In genomic region chr3:5188419-5189405, GRCh38 we compare ENCODE assay signal across 8 cellular contexts. TPM values are rescaled to one million over a fixed set of nuclear protein-coding genes. Genes with fewer than 3 reads are reported as not detected.
DNase-seq lines count a peak whose midpoint lies in the region; ATAC-seq and TF ChIP-seq lines count a peak whose summit lies in the region.

No MANE protein-coding gene starts in this region.

- intact Hi-C loops in ovary (cut with DNase I) = loop anchor here in 2 of 4 donors (5.0 kb wide), 1 partner anchor 66 kb away; the partner anchor contains the start of gene ARL8B (in 2 of the 2)

- peak overlapping the region; percentile 75 to 92 (median 90) for H3K4me3 ChIP-seq in fibroblast of lung (replicated peaks in 1 of 4; ENCODE audit: control extremely low read depth in 1 of 4, insufficient read depth in 1 of 4, low read depth in 3 of 4, low read length in 4 of 4)
- peak overlapping the region; percentile 98 for H3K4me3 ChIP-seq in ovary

- H3K4me1 ChIP-seq in fibroblast of lung (ENCODE audit: control insufficient read depth, extremely low read depth, insufficient read depth, low read length) (peaks cover 4% of the 10 kb centered on the region), ovary (ENCODE audit: insufficient read depth) (peaks cover 6% of the 10 kb centered on the region)

- DNase-seq in NCI-H82 (lab: John Stamatoyannopoulos, UW) = peak; percentile 49
- no peak for DNase-seq in NCI-H82 treated with DMSO at 0.1 percent for 48 hours (lab: John Stamatoyannopoulos, UW; ENCODE audit: unreplicated experiment)
- DNase-seq in NOMO-1 treated with DMSO at 0.1 percent for 48 hours (lab: John Stamatoyannopoulos, UW; ENCODE audit: unreplicated experiment) = peak; percentile 70
- DNase-seq in activated T-cell treated with anti-CD3 and anti-CD28 coated beads for 24 hours (ENCODE audit: low read depth) = peak; percentile 33
- peak; percentile 30 to 35 for DNase-seq in fibroblast of lung (ENCODE audit: low read depth in 2 of 2)
- peak in 1 of 5 donors; percentile 30 for DNase-seq in ovary
- DNase-seq in superior temporal gyrus (ENCODE audit: extremely low spot score) = no peak

- H3K36me3 ChIP-seq in fibroblast of lung (ENCODE audit: control insufficient read depth, insufficient read depth, low read length) (no peaks in the 10 kb centered on the region), ovary (no peaks in the 10 kb centered on the region)

- H3K27me3 ChIP-seq in fibroblast of lung (ENCODE audit: control insufficient read depth, insufficient read depth, low read length) (no peaks in the 10 kb centered on the region), ovary (no peaks in the 10 kb centered on the region)

- ATAC-seq in HG02981 (IDR thresholded peaks at IDR 0.05; ENCODE audit: unreplicated experiment) = no peak

- TF ChIP-seq CTCF in fibroblast of lung (conservative IDR thresholded peaks at IDR 0.05 in 1 of 2, IDR thresholded peaks at IDR 0.05 in 1 of 2; ENCODE audit: low read depth in 1 of 2, low read length in 2 of 2) (no peak), ovary (IDR thresholded peaks at IDR 0.05) (no peak)

- H3K9ac ChIP-seq in fibroblast of lung (ENCODE audit: insufficient read depth, low read length) = peak overlapping the region; percentile 93

- H3K27ac ChIP-seq in fibroblast of lung (ENCODE audit: insufficient read depth, low read length) (peak overlapping the region; percentile 93), ovary (peak overlapping the region; percentile 67 to 92)

- H2AFZ ChIP-seq in fibroblast of lung (ENCODE audit: low read length) = peak overlapping the region; percentile 9

- 7 to 12% (median 7%) methylated on average over 20 to 28 of the region's 28 CpGs for WGBS in ovary, 3 donors

- peak overlapping the region; percentile 74 for H3K4me2 ChIP-seq in fibroblast of lung (ENCODE audit: extremely low read depth, insufficient read depth, low read length)

- H3K9me3 ChIP-seq in fibroblast of lung (ENCODE audit: control insufficient read depth, insufficient read depth, low read depth, low read length) (no peaks in the 10 kb centered on the region), ovary (no peaks in the 10 kb centered on the region)

- H4K20me1 ChIP-seq in fibroblast of lung (ENCODE audit: control insufficient read depth, extremely low read depth, insufficient read depth, low read length) = no peaks in the 10 kb centered on the region

- peaks cover 50% of the 10 kb centered on the region for H3K79me2 ChIP-seq in fibroblast of lung (ENCODE audit: control insufficient read depth, insufficient read depth, low read length)

- TF ChIP-seq EP300 in ovary (IDR thresholded peaks at IDR 0.05) = no peak

- no peak for TF ChIP-seq POLR2A in ovary (IDR thresholded peaks at IDR 0.05)

RNA-seq across cellular contexts. Expression of gene EDEM1, which starts 1.2 kb away (rescaled TPM):
- total RNA-seq in fibroblast of lung (20.8 and 23.6 TPM in 2 replicates), ovary (10 to 100 TPM; 19.5 to 43.4 (median 31.5) TPM)
- polyA plus RNA-seq in fibroblast of lung (41.9 and 42.4 TPM in 2 replicates), ovary (10 to 100 TPM; 11.5 to 14.3 TPM)
- polyA plus RNA-seq in fibroblast of lung (2012) = 21.4 and 22.0 TPM in 2 replicates
- polyA minus RNA-seq in fibroblast of lung (ENCODE audit: low replicate concordance) = 26.2 and 32.4 TPM in 2 replicates

Comparison
In these comparisons a context has a peak if more than half of its experiments do, and no peak if none do; other contexts are left out.
1. DNase-seq: peak in NCI-H82 (single experiment), NOMO-1 treated with DMSO at 0.1 percent for 48 hours (single experiment), activated T-cell treated with anti-CD3 and anti-CD28 coated beads for 24 hours (single experiment) and fibroblast of lung (2 of 2); none in NCI-H82 treated with DMSO at 0.1 percent for 48 hours (single experiment) and superior temporal gyrus (single experiment).